In genomic region chr22:46735747-46736608, GRCh38 we compare ENCODE assay signal across 8 cellular contexts. TPM values are rescaled to one million over a fixed set of nuclear protein-coding genes. Genes with fewer than 3 reads are reported as not detected.
DNase-seq lines count a peak whose midpoint lies in the region; ATAC-seq and TF ChIP-seq lines count a peak whose summit lies in the region.

No MANE protein-coding gene starts in this region.

- H3K36me3 ChIP-seq in BLaER1 (peaks cover 12% of the 10 kb centered on the region; the same call in 1 of the 2 replicates), KMS-11 (ENCODE audit: insufficient read depth) (no peaks in the 10 kb centered on the region)

- H4K20me1 ChIP-seq in BLaER1 (peaks cover 63% of the 10 kb centered on the region), KMS-11 (ENCODE audit: insufficient read depth) (no peaks in the 10 kb centered on the region)

- H3K4me1 ChIP-seq in BLaER1: peaks cover 86% of the 10 kb centered on the region
- peaks cover 9% of the 10 kb centered on the region for H3K4me1 ChIP-seq in KMS-11 (ENCODE audit: low read depth, poor library complexity, severe bottlenecking)

- H3K79me2 ChIP-seq in KMS-11 (ENCODE audit: insufficient read depth, low read depth): peaks cover 35% of the 10 kb centered on the region

- H3K27ac ChIP-seq in BLaER1 (peak overlapping the region; percentile 95), KMS-11 (no peak overlapping the region)

- in situ Hi-C loops in GM13976 (cut with MboI; ENCODE audit: low sequenced_read_pairs, unreplicated experiment): no loop called here

- H3K27me3 ChIP-seq in BLaER1 (no peaks in the 10 kb centered on the region), KMS-11 (ENCODE audit: insufficient read depth, low read depth) (no peaks in the 10 kb centered on the region)

- H3K4me3 ChIP-seq in BLaER1: peak overlapping the region; percentile 82
- no peak overlapping the region for H3K4me3 ChIP-seq in KMS-11 (IDR thresholded peaks at IDR 0.05; ENCODE audit: insufficient read depth, low read depth, low read length)

- no peak overlapping the region for H2AFZ ChIP-seq in KMS-11 (ENCODE audit: low read depth)

- DNase-seq in effector memory CD8-positive, alpha-beta T cell: no peak
- no peak for DNase-seq in neural crest cell (ENCODE audit: low read depth, low spot score)
- DNase-seq in GM13976 (ENCODE audit: low spot score): no peak
- no peak for DNase-seq in HPDE6-E6E7 (ENCODE audit: extremely low spot score)

- peaks cover 66% of the 10 kb centered on the region for H3K36me3 Mint-ChIP-seq in effector memory CD8-positive, alpha-beta T cell (ENCODE audit: insufficient read depth)
- no peaks in the 10 kb centered on the region for H3K36me3 Mint-ChIP-seq in neural crest cell (ENCODE audit: low read depth)

- H3K9ac ChIP-seq in BLaER1 (peak overlapping the region; percentile 90), KMS-11 (no peak overlapping the region)

- H3K9me3 ChIP-seq in BLaER1: no peaks in the 10 kb centered on the region

- no peaks in the 10 kb centered on the region for H3K27me3 Mint-ChIP-seq in effector memory CD8-positive, alpha-beta T cell
- no peaks in the 10 kb centered on the region for H3K27me3 Mint-ChIP-seq in neural crest cell (ENCODE audit: low read depth)

- no peaks in the 10 kb centered on the region for H3K9me3 Mint-ChIP-seq in effector memory CD8-positive, alpha-beta T cell
- H3K9me3 Mint-ChIP-seq in neural crest cell: no peaks in the 10 kb centered on the region

- H3K4me2 ChIP-seq in BLaER1 (peak overlapping the region; percentile 98), KMS-11 (peak overlapping the region; percentile 78; the same call in 1 of the 2 replicates)

- ATAC-seq in effector memory CD8-positive, alpha-beta T cell (replicated peaks): no peak
- no peak for ATAC-seq in HG03039 (IDR thresholded peaks at IDR 0.05; ENCODE audit: unreplicated experiment)
- no peak for ATAC-seq in HG02884 (IDR thresholded peaks at IDR 0.05; ENCODE audit: unreplicated experiment)

- H3K4me3 Mint-ChIP-seq in effector memory CD8-positive, alpha-beta T cell: peak overlapping the region; percentile 97 to 99
- peak overlapping the region; percentile 97 for H3K4me3 Mint-ChIP-seq in neural crest cell

- TF ChIP-seq CTCF in KMS-11 (conservative IDR thresholded peaks at IDR 0.05; ENCODE audit: low read depth, low read length) (no peak), neural crest cell (conservative IDR thresholded peaks at IDR 0.05) (no peak), GM13976 (IDR thresholded peaks at IDR 0.05; ENCODE audit: borderline replicate concordance, control extremely low read depth, extremely low read depth, insufficient read depth, missing control alignments) (no peak)

- H3K27ac Mint-ChIP-seq in effector memory CD8-positive, alpha-beta T cell: peak overlapping the region; percentile 96 to 99
- peak overlapping the region; percentile 85 for H3K27ac Mint-ChIP-seq in neural crest cell (ENCODE audit: unreplicated experiment)

- H3K4me1 Mint-ChIP-seq in effector memory CD8-positive, alpha-beta T cell (ENCODE audit: low read depth in 2 of 2): peaks cover 46 to 53% of the 10 kb centered on the region in 2 donors
- H3K4me1 Mint-ChIP-seq in neural crest cell: peaks cover 39% of the 10 kb centered on the region

RNA-seq across cellular contexts. Expression of gene CERK, which starts 2.1 kb away (rescaled TPM):
- total RNA-seq in neural crest cell: 98.7 and 102 TPM in 2 replicates

RNA-seq across cellular contexts. Expression of gene TBC1D22A, which starts 26.5 kb away (rescaled TPM):
- 14.3 and 15.5 TPM in 2 replicates for total RNA-seq in neural crest cell
